Comparison of ENCODE assay signal across 8 cellular contexts in genomic region chr7:30564243-30564892, GRCh38. TPM values are rescaled to one million over a fixed set of nuclear protein-coding genes. Genes with fewer than 3 reads are reported as not detected.
DNase-seq lines count a peak whose midpoint lies in the region; ATAC-seq and TF ChIP-seq lines count a peak whose summit lies in the region.

No MANE protein-coding gene starts in this region.

- no TSS peak for BruUV-seq in PC-9 (replicated peaks; lab: Mats Ljungman, UMichigan)

- peak; percentile 79 for ATAC-seq in GM21717 (IDR thresholded peaks at IDR 0.05; ENCODE audit: unreplicated experiment)
- peak; percentile 88 to 99 (median 97) for ATAC-seq in natural killer cell
- peak; percentile 95 to 97 for ATAC-seq in stimulated activated naive B cell treated with anti-CD40 and anti-IgM and Interleukin-4, amounts not matched to agents 10 μg/mL and 1 μg/mL and 100 μg/mL, for 72 hours (replicated peaks)

- no peaks in the 10 kb centered on the region for H3K79me2 ChIP-seq in PC-9 (ENCODE audit: low read depth)

- DNase-seq in DMS53 (lab: John Stamatoyannopoulos, UW) (peak; percentile 93), PC-9 (peak; percentile 74 to 83), activated T-cell treated with anti-CD3 and anti-CD28 coated beads for 4 hours (peak; percentile 72), esophagus muscularis mucosa (ENCODE audit: extremely low spot score) (no peak), natural killer cell (peak; percentile 70)
- peak; percentile 78 for DNase-seq in Jurkat, Clone E6-1 (ENCODE audit: low read depth, low spot score)
- peak; percentile 62 for DNase-seq in stimulated activated naive B cell treated with anti-CD40 and anti-IgM and Interleukin-4, amounts not matched to agents 10 μg/mL and 1 μg/mL and 100 μg/mL, for 72 hours

- peaks cover 5% of the 10 kb centered on the region for H3K36me3 Mint-ChIP-seq in natural killer cell
- H3K36me3 Mint-ChIP-seq in stimulated activated naive B cell treated with anti-CD40 and anti-IgM and Interleukin-4, amounts not matched to agents 10 μg/mL and 1 μg/mL and 100 μg/mL, for 72 hours = peaks cover 30 to 52% of the 10 kb centered on the region in 2 donors

- H3K36me3 ChIP-seq in PC-9 (ENCODE audit: low read depth) (no peaks in the 10 kb centered on the region; the same call in 1 of the 2 replicates), esophagus muscularis mucosa (peaks cover 0 to 81% (median 55%) of the 10 kb centered on the region in 4 donors)

- H3F3A ChIP-seq in PC-9 (ENCODE audit: insufficient read depth, low read depth) = peaks cover 8% of the 10 kb centered on the region; the same call in 1 of the 2 replicates

- no peak for TF ChIP-seq POLR2A in esophagus muscularis mucosa (IDR thresholded peaks at IDR 0.05; ENCODE audit: low read depth)

- no peak overlapping the region for H3K4me3 Mint-ChIP-seq in natural killer cell
- H3K4me3 Mint-ChIP-seq in stimulated activated naive B cell treated with anti-CD40 and anti-IgM and Interleukin-4, amounts not matched to agents 10 μg/mL and 1 μg/mL and 100 μg/mL, for 72 hours = no peak overlapping the region

- H3K4me2 ChIP-seq in PC-9 = no peak overlapping the region

- H3K27ac ChIP-seq in PC-9 = no peak overlapping the region
- H3K27ac ChIP-seq in esophagus muscularis mucosa (replicated peaks in 1 of 4) = no peak overlapping the region

- peak overlapping the region in 1 of 2 donors; percentile 68 for H3K27ac Mint-ChIP-seq in natural killer cell
- no peak overlapping the region for H3K27ac Mint-ChIP-seq in stimulated activated naive B cell treated with anti-CD40 and anti-IgM and Interleukin-4, amounts not matched to agents 10 μg/mL and 1 μg/mL and 100 μg/mL, for 72 hours

- peaks cover 0 to 7% of the 10 kb centered on the region in 2 donors for H3K4me1 Mint-ChIP-seq in natural killer cell
- peaks cover 3 to 7% of the 10 kb centered on the region in 2 donors for H3K4me1 Mint-ChIP-seq in stimulated activated naive B cell treated with anti-CD40 and anti-IgM and Interleukin-4, amounts not matched to agents 10 μg/mL and 1 μg/mL and 100 μg/mL, for 72 hours

- H3K9me3 Mint-ChIP-seq in natural killer cell = no peaks in the 10 kb centered on the region
- no peaks in the 10 kb centered on the region for H3K9me3 Mint-ChIP-seq in stimulated activated naive B cell treated with anti-CD40 and anti-IgM and Interleukin-4, amounts not matched to agents 10 μg/mL and 1 μg/mL and 100 μg/mL, for 72 hours

- TF ChIP-seq EP300 in esophagus muscularis mucosa (IDR thresholded peaks at IDR 0.05) = no peak

- no peak overlapping the region for H3K4me3 ChIP-seq in Jurkat, Clone E6-1 (ENCODE audit: low read length)
- H3K4me3 ChIP-seq in PC-9 = no peak overlapping the region
- H3K4me3 ChIP-seq in esophagus muscularis mucosa = no peak overlapping the region

- H3K27me3 Mint-ChIP-seq in natural killer cell (ENCODE audit: low read depth in 2 of 2) = no peaks in the 10 kb centered on the region
- H3K27me3 Mint-ChIP-seq in stimulated activated naive B cell treated with anti-CD40 and anti-IgM and Interleukin-4, amounts not matched to agents 10 μg/mL and 1 μg/mL and 100 μg/mL, for 72 hours = no peaks in the 10 kb centered on the region

- POLR2A ChIA-PET in PC-9 (lab: Charles Lee; ENCODE audit: unreplicated experiment) = interaction anchor here (0.6 to 0.8 kb wide), 2 partner anchors 398 to 629 kb away, joined by 4 to 8 read pairs; no protein-coding TSS in a partner anchor

- WGBS in esophagus muscularis mucosa = 44% methylated on average over 7 of the region's 7 CpGs

- H2AFZ ChIP-seq in PC-9 = no peak overlapping the region

- peak; percentile 97 for TF ChIP-seq CTCF in PC-9 (conservative IDR thresholded peaks at IDR 0.05)
- TF ChIP-seq CTCF in esophagus muscularis mucosa (IDR thresholded peaks at IDR 0.05) = peak; percentile 73 to 91 (median 77)
- peak; percentile 88 for TF ChIP-seq CTCF in natural killer cell (IDR thresholded peaks at IDR 0.05)

- H3K4me1 ChIP-seq in PC-9 (replicated peaks; ENCODE audit: insufficient read depth) (peaks cover 15% of the 10 kb centered on the region), esophagus muscularis mucosa (peaks cover 8 to 20% (median 15%) of the 10 kb centered on the region in 4 donors)

- intact Hi-C loops in PC-9 (cut with micrococcal nuclease; ENCODE audit: unreplicated experiment) = loop anchor here (1.0 to 10.0 kb wide), 13 partner anchors 16 to 1642 kb away; partner anchors contain the start of genes NOD1, SCRN1 and ZNRF2
- intact Hi-C loops in esophagus muscularis mucosa (cut with DNase I) = loop anchor here (2.0 to 5.0 kb wide), 2 partner anchors 16 to 52 kb away; no protein-coding TSS in a partner anchor
- intact Hi-C loops in natural killer cell (cut with micrococcal nuclease) = loop anchor here (1.0 to 10.0 kb wide), 5 partner anchors 54 to 502 kb away; no protein-coding TSS in a partner anchor

- H3K9me3 ChIP-seq in PC-9 (ENCODE audit: insufficient read depth, low read depth) (no peaks in the 10 kb centered on the region), esophagus muscularis mucosa (no peaks in the 10 kb centered on the region)

- CTCF ChIA-PET in PC-9 (lab: Charles Lee) = interaction anchor here (0.6 to 3.0 kb wide), 12 partner anchors 13 to 1642 kb away, joined by 3 to 20 read pairs (median 4); no protein-coding TSS in a partner anchor

- no peaks in the 10 kb centered on the region for H3K27me3 ChIP-seq in PC-9 (ENCODE audit: insufficient read depth, low read depth)
- H3K27me3 ChIP-seq in esophagus muscularis mucosa = no peaks in the 10 kb centered on the region

- no peaks in the 10 kb centered on the region for H4K20me1 ChIP-seq in PC-9 (ENCODE audit: insufficient read depth)

- no peaks in the 10 kb centered on the region for H3K9me2 ChIP-seq in PC-9 (ENCODE audit: insufficient read depth)

RNA-seq across cellular contexts. Expression of gene GARS1, which starts 30.3 kb away (rescaled TPM):
- 329 TPM for polyA plus RNA-seq in Jurkat, Clone E6-1 (2012; ENCODE audit: insufficient read depth, insufficient read length)
- total RNA-seq in PC-9 (2021) (272 and 274 TPM in 2 replicates), esophagus muscularis mucosa (10 to 100 TPM; 43.6 to 71.0 (median 63.0) TPM), natural killer cell (100 to 1,000 TPM in 1 of 3 donors, 10 to 100 TPM in 2; 80.2 to 107 (median 92.4) TPM)

RNA-seq across cellular contexts. Expression of gene GGCT, which starts 59.7 kb away (rescaled TPM):
- polyA plus RNA-seq in Jurkat, Clone E6-1 (2012; ENCODE audit: insufficient read depth, insufficient read length) = 84.5 TPM
- 151 and 162 TPM in 2 replicates for total RNA-seq in PC-9 (2021)
- total RNA-seq in esophagus muscularis mucosa = 10 to 100 TPM; 10.8 to 39.9 (median 17.8) TPM
- 10 to 100 TPM in 1 of 3 donors, 1 to 10 TPM in 2; 8.7 to 10.8 (median 9.2) TPM for total RNA-seq in natural killer cell
